Comparison of ENCODE assay signal across 3 cellular contexts in the genomic region with DNA sequence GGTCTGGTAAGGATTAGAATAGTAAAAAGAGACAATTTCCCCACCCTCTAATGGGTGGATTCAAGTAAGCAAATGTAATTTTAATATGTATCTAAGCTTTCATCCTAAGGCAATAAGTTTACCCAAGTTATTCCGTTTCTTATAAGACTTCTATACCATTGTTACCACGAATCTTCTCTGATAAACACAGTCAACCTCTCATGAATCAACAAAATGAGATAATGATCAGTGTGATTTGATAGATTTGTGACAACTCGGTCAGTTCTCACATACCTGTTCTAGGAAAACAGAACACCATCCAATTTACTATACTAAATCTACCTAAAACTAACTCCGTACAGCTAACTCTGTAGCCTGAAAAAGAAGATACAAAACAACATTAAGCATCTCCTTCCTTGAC.
"Had no signal": no experiment of that assay in that cellular context is flagged by ENCODE, and none has a peak within 500 bp of the region (broad histone marks: within the 10 kb centered on the region; RNA-seq: fewer than 3 reads in every experiment).

No MANE protein-coding gene starts in this region.

- H3K4me3 ChIP-seq: GM12878 had no signal

- DNase-seq: GDM1, GF-D8 had no signal
